Comparison of ENCODE assay signal across 1 cellular context in genomic region chr11:126720539-126721235, GRCh38.
TF ChIP-seq lines count a peak whose summit lies in the region.

No MANE protein-coding gene starts in this region.

TF ChIP-seq in SK-N-SH treated with all-trans-retinoic acid at 6 μM for 48 hours, 23 proteins besides CTCF, POLR2A, EP300 and RAD21 (continued from another document):
- TF ChIP-seq, protein P1, sequence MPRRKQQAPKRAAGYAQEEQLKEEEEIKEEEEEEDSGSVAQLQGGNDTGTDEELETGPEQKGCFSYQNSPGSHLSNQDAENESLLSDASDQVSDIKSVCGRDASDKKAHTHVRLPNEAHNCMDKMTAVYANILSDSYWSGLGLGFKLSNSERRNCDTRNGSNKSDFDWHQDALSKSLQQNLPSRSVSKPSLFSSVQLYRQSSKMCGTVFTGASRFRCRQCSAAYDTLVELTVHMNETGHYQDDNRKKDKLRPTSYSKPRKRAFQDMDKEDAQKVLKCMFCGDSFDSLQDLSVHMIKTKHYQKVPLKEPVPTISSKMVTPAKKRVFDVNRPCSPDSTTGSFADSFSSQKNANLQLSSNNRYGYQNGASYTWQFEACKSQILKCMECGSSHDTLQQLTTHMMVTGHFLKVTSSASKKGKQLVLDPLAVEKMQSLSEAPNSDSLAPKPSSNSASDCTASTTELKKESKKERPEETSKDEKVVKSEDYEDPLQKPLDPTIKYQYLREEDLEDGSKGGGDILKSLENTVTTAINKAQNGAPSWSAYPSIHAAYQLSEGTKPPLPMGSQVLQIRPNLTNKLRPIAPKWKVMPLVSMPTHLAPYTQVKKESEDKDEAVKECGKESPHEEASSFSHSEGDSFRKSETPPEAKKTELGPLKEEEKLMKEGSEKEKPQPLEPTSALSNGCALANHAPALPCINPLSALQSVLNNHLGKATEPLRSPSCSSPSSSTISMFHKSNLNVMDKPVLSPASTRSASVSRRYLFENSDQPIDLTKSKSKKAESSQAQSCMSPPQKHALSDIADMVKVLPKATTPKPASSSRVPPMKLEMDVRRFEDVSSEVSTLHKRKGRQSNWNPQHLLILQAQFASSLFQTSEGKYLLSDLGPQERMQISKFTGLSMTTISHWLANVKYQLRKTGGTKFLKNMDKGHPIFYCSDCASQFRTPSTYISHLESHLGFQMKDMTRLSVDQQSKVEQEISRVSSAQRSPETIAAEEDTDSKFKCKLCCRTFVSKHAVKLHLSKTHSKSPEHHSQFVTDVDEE (CRISPR knock-in tag; IDR thresholded peaks at IDR 0.05): no peak
- no peak for TF ChIP-seq POU6F1 (CRISPR knock-in tag; IDR thresholded peaks at IDR 0.05; ENCODE audit: borderline replicate concordance, low read depth)
- no peak for TF ChIP-seq CSRNP3 (CRISPR knock-in tag; IDR thresholded peaks at IDR 0.05)
- TF ChIP-seq ARNTL (CRISPR knock-in tag; IDR thresholded peaks at IDR 0.05; ENCODE audit: borderline replicate concordance, low read depth): no peak
- TF ChIP-seq ZNF8 (CRISPR knock-in tag; IDR thresholded peaks at IDR 0.05): no peak
- TF ChIP-seq CREB5 (CRISPR knock-in tag; IDR thresholded peaks at IDR 0.05; ENCODE audit: low read depth): no peak
- TF ChIP-seq PPARA (CRISPR knock-in tag; IDR thresholded peaks at IDR 0.05; ENCODE audit: borderline replicate concordance): no peak
- no peak for TF ChIP-seq RARB (CRISPR knock-in tag; IDR thresholded peaks at IDR 0.05)
